Comparison of ENCODE assay signal across 12 cellular contexts in genomic region chr15:71374607-71375352, GRCh38.
DNase-seq lines count a peak whose midpoint lies in the region; ATAC-seq, FAIRE-seq and TF ChIP-seq lines count a peak whose summit lies in the region.
"Had no signal": no experiment of that assay in that cellular context is flagged by ENCODE, and none has a peak within 500 bp of the region (broad histone marks: within the 10 kb centered on the region; RNA-seq: fewer than 3 reads in every experiment).

No MANE protein-coding gene starts in this region.

- no peak for TF ChIP-seq CTCF in ascending aorta (IDR thresholded peaks at IDR 0.05)
- TF ChIP-seq CTCF in gastroesophageal sphincter (IDR thresholded peaks at IDR 0.05), result no peak

- TF ChIP-seq POLR2A in gastroesophageal sphincter (IDR thresholded peaks at IDR 0.05), result no peak

- no peaks in the 10 kb centered on the region for H3K27me3 ChIP-seq in ascending aorta
- H3K27me3 ChIP-seq in gastroesophageal sphincter, result no peaks in the 10 kb centered on the region
- no peaks in the 10 kb centered on the region for H3K27me3 ChIP-seq in small intestine (ENCODE audit: control insufficient read depth in 2 of 2, insufficient read depth in 2 of 2, low read length in 2 of 2)
- H3K27me3 ChIP-seq: breast epithelium had no signal

- no peak for FAIRE-seq in small intestine (lab: Jason Lieb, UNC)

- DNase-seq in GM04503 (ENCODE audit: low read depth) (peak; percentile 21), ascending aorta (ENCODE audit: low spot score in 2 of 2) (no peak), small intestine (peak; percentile 71)
- no peak for DNase-seq in activated effector memory CD4-positive, alpha-beta T cell treated with Interleukin-2 at 50 U/mL for 16 hours
- no peak for DNase-seq in activated CD4-positive, alpha-beta T cell treated with anti-CD3 and anti-CD28 coated beads for 1 hour
- DNase-seq: activated naive CD4-positive, alpha-beta T cell; DND-41; SHP77 had no signal

- intact Hi-C loops in ascending aorta (cut with DNase I), result loop anchor here (5.0 kb wide), 1 partner anchor 97 kb away; no protein-coding TSS in a partner anchor

- ATAC-seq in gastroesophageal sphincter (peak; percentile 79), GM21515 (IDR thresholded peaks at IDR 0.05; ENCODE audit: unreplicated experiment) (no peak), GM18867 (IDR thresholded peaks at IDR 0.05; ENCODE audit: unreplicated experiment) (no peak)

- H3K4me3 ChIP-seq in ascending aorta, result no peak overlapping the region
- H3K4me3 ChIP-seq in gastroesophageal sphincter, result no peak overlapping the region
- no peak overlapping the region for H3K4me3 ChIP-seq in small intestine (ENCODE audit: low read depth in 1 of 2, low read length in 2 of 2)
- H3K4me3 ChIP-seq: breast epithelium had no signal

- no peak for TF ChIP-seq EP300 in gastroesophageal sphincter (IDR thresholded peaks at IDR 0.05)

- H3K9me3 ChIP-seq in ascending aorta (no peaks in the 10 kb centered on the region), gastroesophageal sphincter (no peaks in the 10 kb centered on the region), small intestine (ENCODE audit: control insufficient read depth, low read depth) (no peaks in the 10 kb centered on the region)
- H3K9me3 ChIP-seq: breast epithelium had no signal

- WGBS in gastroesophageal sphincter (ENCODE audit: low coverage in 1 of 2), 2 donors, result 36 to 40% methylated on average over 4 to 6 of the region's 6 CpGs
- WGBS in small intestine, 3 donors, result 49 to 57% (median 56%) methylated on average over 6 of the region's 6 CpGs

- H3K27ac ChIP-seq in ascending aorta (peak overlapping the region; percentile 12 to 65), gastroesophageal sphincter (peak overlapping the region in 1 of 4 donors; percentile 37), small intestine (ENCODE audit: low read depth in 1 of 2, low read length in 1 of 2) (peak overlapping the region; percentile 45 to 81)
- H3K27ac ChIP-seq: breast epithelium had no signal

- H3K36me3 ChIP-seq in ascending aorta, result no peaks in the 10 kb centered on the region
- H3K36me3 ChIP-seq in gastroesophageal sphincter, result no peaks in the 10 kb centered on the region
- no peaks in the 10 kb centered on the region for H3K36me3 ChIP-seq in small intestine (ENCODE audit: control insufficient read depth in 2 of 2, insufficient read depth in 2 of 2, low read length in 2 of 2)
- H3K36me3 ChIP-seq: breast epithelium had no signal

- peaks cover 0 to 24% of the 10 kb centered on the region in 2 donors for H3K4me1 ChIP-seq in ascending aorta
- H3K4me1 ChIP-seq in gastroesophageal sphincter, result peaks cover 0 to 33% (median 5%) of the 10 kb centered on the region in 3 donors
- H3K4me1 ChIP-seq in small intestine (ENCODE audit: control insufficient read depth in 2 of 2, insufficient read depth in 1 of 2, low read depth in 1 of 2, low read length in 1 of 2), result no peaks in the 10 kb centered on the region
- H3K4me1 ChIP-seq: breast epithelium had no signal

Comparison
In these comparisons a context has a peak if more than half of its experiments do, and no peak if none do; other contexts are left out.
1. DNase-seq: peak in GM04503 (single experiment) and small intestine (single experiment); none in ascending aorta (0 of 2), activated effector memory CD4-positive, alpha-beta T cell treated with Interleukin-2 at 50 U/mL for 16 hours (single experiment) and activated CD4-positive, alpha-beta T cell treated with anti-CD3 and anti-CD28 coated beads for 1 hour (single experiment).